Comparison of ENCODE assay signal across 18 cellular contexts in the genomic region with DNA sequence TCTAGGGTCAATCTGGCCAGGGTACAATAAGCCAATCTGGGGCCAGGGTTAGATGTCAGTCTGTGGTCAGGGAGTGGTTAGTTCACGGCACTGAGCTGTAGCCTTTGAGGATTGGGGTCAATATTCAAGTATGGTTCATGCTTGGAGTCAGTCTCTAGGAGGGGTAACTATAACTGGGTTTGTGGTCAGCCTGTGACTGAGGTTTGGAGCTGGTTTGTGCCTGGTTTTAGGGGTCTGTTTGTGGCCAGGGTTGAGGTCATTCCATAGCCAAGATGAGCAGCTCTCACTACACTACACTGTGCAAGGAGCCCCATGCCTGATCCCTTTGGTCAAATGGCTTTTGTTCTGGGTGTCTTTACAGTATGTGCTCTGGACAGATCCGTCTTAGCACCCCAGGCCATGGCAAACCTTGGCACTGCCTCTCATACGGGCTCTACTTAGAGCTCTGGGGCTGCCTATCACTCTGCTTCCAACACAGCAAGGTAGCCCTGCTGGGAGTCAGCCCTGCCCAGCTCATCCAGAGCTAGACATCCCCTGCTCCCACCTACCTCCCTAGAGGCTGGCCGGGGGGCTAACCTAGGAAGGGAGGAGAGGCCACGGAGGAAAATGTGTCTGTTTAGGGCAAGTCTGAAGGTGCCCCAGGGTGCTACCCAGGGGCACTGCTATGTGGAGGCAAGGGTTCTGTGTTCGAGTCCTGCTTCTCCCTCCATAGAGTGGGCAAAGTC.
"Had no signal": no experiment of that assay in that cellular context is flagged by ENCODE, and none has a peak within 500 bp of the region (broad histone marks: within the 10 kb centered on the region; RNA-seq: fewer than 3 reads in every experiment).

No MANE protein-coding gene starts in this region.

- ATAC-seq: effector memory CD8-positive, alpha-beta T cell; heart left ventricle; left colon; left ventricle myocardium superior; mucosa of descending colon; natural killer cell had no signal

- H3K9me3 Mint-ChIP-seq: central memory CD8-positive, alpha-beta T cell; dendritic cell treated with granulocyte-macrophage colony-stimulating factor and Interleukin-4, amounts not matched to agents 40 ng/mL and 50 ng/mL, for 4 days; effector memory CD8-positive, alpha-beta T cell had no signal

- DNase-seq: effector memory CD8-positive, alpha-beta T cell; esophagus squamous epithelium; foreskin melanocyte; heart left ventricle; hippocampal formation; left colon; left ventricle myocardium superior; mucosa of descending colon; natural killer cell; posterior cingulate gyrus; sigmoid colon; small intestine; stimulated activated CD4-positive, alpha-beta T cell treated with anti-CD3 and anti-CD28 coated beads, Interleukin-12 subunit alpha, Interleukin-12 subunit beta, amount 100 ng/mL, for 4 hours; stimulated activated naive CD4-positive, alpha-beta T cell; trophoblast cell had no signal

- H3K36me3 ChIP-seq: esophagus squamous epithelium, heart left ventricle, right atrium auricular region, sigmoid colon had no signal

- H3K27me3 ChIP-seq: esophagus squamous epithelium, heart left ventricle, right atrium auricular region, sigmoid colon had no signal

- H3K4me3 ChIP-seq: esophagus squamous epithelium, heart left ventricle, mucosa of descending colon, right atrium auricular region, sigmoid colon had no signal

- H3K4me3 Mint-ChIP-seq: central memory CD8-positive, alpha-beta T cell; dendritic cell treated with granulocyte-macrophage colony-stimulating factor and Interleukin-4, amounts not matched to agents 40 ng/mL and 50 ng/mL, for 4 days; effector memory CD8-positive, alpha-beta T cell; natural killer cell had no signal

- H3K36me3 Mint-ChIP-seq: natural killer cell had no signal

- H3K27ac Mint-ChIP-seq: dendritic cell treated with granulocyte-macrophage colony-stimulating factor and Interleukin-4, amounts not matched to agents 40 ng/mL and 50 ng/mL, for 4 days; effector memory CD8-positive, alpha-beta T cell; natural killer cell had no signal

- H3K27ac ChIP-seq: esophagus squamous epithelium, heart left ventricle, sigmoid colon had no signal

- H3K9me3 ChIP-seq: esophagus squamous epithelium, mucosa of descending colon had no signal

- FAIRE-seq: small intestine had no signal

- H3K4me1 Mint-ChIP-seq: central memory CD8-positive, alpha-beta T cell had no signal
